In genomic region chr2:108594982-108595464, GRCh38 we compare ENCODE assay signal across 8 cellular contexts.
A peak's percentile ranks its signal among the peaks of the same experiment; 100 is the strongest.
DNase-seq lines count a peak whose midpoint lies in the region; ATAC-seq and TF ChIP-seq lines count a peak whose summit lies in the region.

No MANE protein-coding gene starts in this region.

- peak overlapping the region; percentile 54 for H3K27ac Mint-ChIP-seq in activated CD8-positive, alpha-beta T cell treated with anti-CD3 and anti-CD28 coated beads, Interleukin-2, amount 10 ng/mL, durations not matched to agents 7 days and 5 days

- H3K4me1 Mint-ChIP-seq in activated CD8-positive, alpha-beta T cell treated with anti-CD3 and anti-CD28 coated beads, Interleukin-2, amount 10 ng/mL, durations not matched to agents 7 days and 5 days (ENCODE audit: low read depth) = peaks cover 47% of the 10 kb centered on the region

- H4K20me1 ChIP-seq in hepatocyte (ENCODE audit: insufficient read depth, poor library complexity, severe bottlenecking) = peaks cover 8% of the 10 kb centered on the region

- no peaks in the 10 kb centered on the region for H3K36me3 ChIP-seq in hepatocyte (replicated peaks; ENCODE audit: insufficient read depth, low read depth)
- no peaks in the 10 kb centered on the region for H3K36me3 ChIP-seq in thyroid gland

- no peaks in the 10 kb centered on the region for H3K27me3 Mint-ChIP-seq in activated CD8-positive, alpha-beta T cell treated with anti-CD3 and anti-CD28 coated beads, Interleukin-2, amount 10 ng/mL, durations not matched to agents 7 days and 5 days (ENCODE audit: low read depth)

- H3K79me2 ChIP-seq in hepatocyte = peaks cover 70% of the 10 kb centered on the region

- peak overlapping the region; percentile 76 for H3K27ac ChIP-seq in hepatocyte
- H3K27ac ChIP-seq in thyroid gland = peak overlapping the region in 2 of 3 donors; percentile 46 to 57

- POLR2A ChIA-PET in activated CD8-positive, alpha-beta T cell treated with anti-CD3 and anti-CD28 coated beads, Interleukin-2, amount 10 ng/mL, durations not matched to agents 7 days and 5 days (lab: Charles Lee) = interaction anchor here (1.5 kb wide), 1 partner anchor 26 kb away, joined by 6 read pairs; no protein-coding TSS in a partner anchor
- POLR2A ChIA-PET in GM10248 (lab: Yijun Ruan, JAX) = interaction anchor here (0.8 kb wide), 1 partner anchor 17 kb away, joined by 3 read pairs; no protein-coding TSS in a partner anchor

- intact Hi-C loops in thyroid gland (cut with DNase I) = no loop called here

- no peak for TF ChIP-seq POLR2A in thyroid gland (IDR thresholded peaks at IDR 0.05)

- no peaks in the 10 kb centered on the region for H3K27me3 ChIP-seq in hepatocyte
- H3K27me3 ChIP-seq in thyroid gland = no peaks in the 10 kb centered on the region

- H3K4me2 ChIP-seq in hepatocyte = no peak overlapping the region

- no peak overlapping the region for H3K4me3 Mint-ChIP-seq in activated CD8-positive, alpha-beta T cell treated with anti-CD3 and anti-CD28 coated beads, Interleukin-2, amount 10 ng/mL, durations not matched to agents 7 days and 5 days

- H2AFZ ChIP-seq in hepatocyte = no peak overlapping the region

- peak; percentile 44 for ATAC-seq in GM19395 (IDR thresholded peaks at IDR 0.05; ENCODE audit: unreplicated experiment)
- peak; percentile 62 for ATAC-seq in activated CD8-positive, alpha-beta T cell treated with anti-CD3 and anti-CD28 coated beads, Interleukin-2, amount 10 ng/mL, durations not matched to agents 7 days and 5 days

- DNase-seq in AG08395 (ENCODE audit: low spot score) = peak; percentile 81
- DNase-seq in HS-27A (ENCODE audit: low read depth) = peak; percentile 97
- peak; percentile 35 for DNase-seq in activated CD8-positive, alpha-beta T cell treated with anti-CD3 and anti-CD28 coated beads, Interleukin-2, amount 10 ng/mL, durations not matched to agents 7 days and 5 days
- DNase-seq in hepatocyte (ENCODE audit: low spot score) = no peak
- no peak for DNase-seq in thyroid gland
- no peak for DNase-seq in GM10248 (ENCODE audit: extremely low spot score)
- DNase-seq in NCI-H1092 treated with DMSO at 0.1 percent for 48 hours (lab: John Stamatoyannopoulos, UW) = no peak

- H3K36me3 Mint-ChIP-seq in activated CD8-positive, alpha-beta T cell treated with anti-CD3 and anti-CD28 coated beads, Interleukin-2, amount 10 ng/mL, durations not matched to agents 7 days and 5 days (ENCODE audit: low read depth) = peaks cover 3% of the 10 kb centered on the region

- no peaks in the 10 kb centered on the region for H3K9me3 Mint-ChIP-seq in activated CD8-positive, alpha-beta T cell treated with anti-CD3 and anti-CD28 coated beads, Interleukin-2, amount 10 ng/mL, durations not matched to agents 7 days and 5 days (ENCODE audit: insufficient read depth)

- H3K9me3 ChIP-seq in hepatocyte (ENCODE audit: low read depth) (no peaks in the 10 kb centered on the region), thyroid gland (no peaks in the 10 kb centered on the region)

- 60% methylated on average over 4 of the region's 4 CpGs for WGBS in hepatocyte (ENCODE audit: low lambda C conversion rate, missing lambda C conversion rate)
- 83% methylated on average over 4 of the region's 4 CpGs for WGBS in thyroid gland, 2 donors

- H3K4me3 ChIP-seq in hepatocyte (no peak overlapping the region), thyroid gland (replicated peaks in 1 of 3) (no peak overlapping the region)

- H3K4me1 ChIP-seq in hepatocyte (ENCODE audit: insufficient read depth) (peaks cover 30% of the 10 kb centered on the region), thyroid gland (peaks cover 11 to 27% of the 10 kb centered on the region in 2 donors)

- no peaks in the 10 kb centered on the region for H3K9me2 ChIP-seq in hepatocyte (replicated peaks; ENCODE audit: insufficient read depth)

- TF ChIP-seq CTCF in hepatocyte (IDR thresholded peaks at IDR 0.05; ENCODE audit: poor library complexity) (no peak), thyroid gland (IDR thresholded peaks at IDR 0.05) (no peak), GM10248 (IDR thresholded peaks at IDR 0.05; ENCODE audit: control extremely low read depth, extremely low read depth, low read depth, missing control alignments) (no peak)

- CTCF ChIA-PET in activated CD8-positive, alpha-beta T cell treated with anti-CD3 and anti-CD28 coated beads, Interleukin-2, amount 10 ng/mL, durations not matched to agents 7 days and 5 days (lab: Charles Lee) = interaction anchor here (1.0 to 4.3 kb wide), 11 partner anchors 9 to 42 kb away, joined by 3 to 45 read pairs (median 6); no protein-coding TSS in a partner anchor
- CTCF ChIA-PET in GM10248 (lab: Yijun Ruan, JAX) = interaction anchor here (1.7 to 3.5 kb wide), 4 partner anchors 11 to 41 kb away, joined by 8 to 38 read pairs (median 18); no protein-coding TSS in a partner anchor

Comparison
In these comparisons a context has a peak if more than half of its experiments do, and no peak if none do; other contexts are left out.
1. DNase-seq: peak in AG08395 (single experiment), HS-27A (single experiment) and activated CD8-positive, alpha-beta T cell treated with anti-CD3 and anti-CD28 coated beads, Interleukin-2, amount 10 ng/mL, durations not matched to agents 7 days and 5 days (single experiment); none in hepatocyte (single experiment), thyroid gland (0 of 2), GM10248 (single experiment) and NCI-H1092 treated with DMSO at 0.1 percent for 48 hours (single experiment).